ENCODE assay signal across 8 cellular contexts in genomic region chr11:693887-694562, GRCh38. TPM values are rescaled to one million over a fixed set of nuclear protein-coding genes. Genes with fewer than 3 reads are reported as not detected.
DNase-seq lines count a peak whose midpoint lies in the region; ATAC-seq and TF ChIP-seq lines count a peak whose summit lies in the region.

No MANE protein-coding gene starts in this region.

- H3K36me3 Mint-ChIP-seq in CD4-positive, alpha-beta memory T cell: peaks cover 0 to 16% of the 10 kb centered on the region in 2 donors
- H3K36me3 Mint-ChIP-seq in neural crest cell (ENCODE audit: low read depth): no peaks in the 10 kb centered on the region

- peaks cover 31% of the 10 kb centered on the region for H3F3A ChIP-seq in MM.1S (ENCODE audit: insufficient read depth, low read length)

- H3K9me3 Mint-ChIP-seq in CD4-positive, alpha-beta memory T cell: no peaks in the 10 kb centered on the region
- no peaks in the 10 kb centered on the region for H3K9me3 Mint-ChIP-seq in neural crest cell

- peaks cover 6% of the 10 kb centered on the region for H3K36me3 ChIP-seq in CD4-positive, alpha-beta memory T cell (ENCODE audit: insufficient read depth, low read length)
- H3K36me3 ChIP-seq in MM.1S (replicated peaks; ENCODE audit: insufficient read depth, low read length): no peaks in the 10 kb centered on the region
- no peaks in the 10 kb centered on the region for H3K36me3 ChIP-seq in breast epithelium

- H3K4me3 Mint-ChIP-seq in CD4-positive, alpha-beta memory T cell: peak overlapping the region; percentile 77 to 93 (median 84)
- H3K4me3 Mint-ChIP-seq in neural crest cell: peak overlapping the region; percentile 92

- peaks cover 33 to 59% (median 48%) of the 10 kb centered on the region in 4 donors for H3K4me1 Mint-ChIP-seq in CD4-positive, alpha-beta memory T cell
- H3K4me1 Mint-ChIP-seq in neural crest cell: peaks cover 44% of the 10 kb centered on the region

- CTCF ChIA-PET in CD4-positive, alpha-beta memory T cell (lab: Charles Lee; ENCODE audit: partially characterized antibody): interaction anchor here (0.8 to 5.4 kb wide), 3 partner anchors 28 to 139 kb away, joined by 3 to 50 read pairs (median 15); no protein-coding TSS in a partner anchor

- H3K79me2 ChIP-seq in MM.1S (ENCODE audit: low read length): peaks cover 69% of the 10 kb centered on the region

- peak overlapping the region; percentile 33 for H3K27ac ChIP-seq in CD4-positive, alpha-beta memory T cell (ENCODE audit: low read depth, low read length)
- peak overlapping the region; percentile 77; the same call in 1 of the 2 replicates for H3K27ac ChIP-seq in MM.1S (ENCODE audit: low read length)
- peak overlapping the region; percentile 100 for H3K27ac ChIP-seq in breast epithelium

- no peaks in the 10 kb centered on the region for H3K27me3 Mint-ChIP-seq in CD4-positive, alpha-beta memory T cell
- H3K27me3 Mint-ChIP-seq in neural crest cell (ENCODE audit: low read depth): no peaks in the 10 kb centered on the region

- peak overlapping the region; percentile 66 for H3K4me2 ChIP-seq in MM.1S (ENCODE audit: low read depth, low read length)

- TF ChIP-seq CTCF in MM.1S (IDR thresholded peaks at IDR 0.05; ENCODE audit: low read length) (no peak), breast epithelium (IDR thresholded peaks at IDR 0.05) (no peak), neural crest cell (conservative IDR thresholded peaks at IDR 0.05) (no peak), GM20000 (IDR thresholded peaks at IDR 0.05; ENCODE audit: extremely low read depth, missing control alignments) (no peak)

- DNase-seq in CD4-positive, alpha-beta memory T cell: peak in 1 of 5 donors; percentile 58
- peak; percentile 6 for DNase-seq in MM.1S
- no peak for DNase-seq in breast epithelium (ENCODE audit: low spot score in 2 of 2)
- no peak for DNase-seq in neural crest cell (ENCODE audit: low read depth, low spot score)
- no peak for DNase-seq in mucosa of gallbladder (ENCODE audit: low spot score)
- DNase-seq in GM20000 (ENCODE audit: low spot score): no peak

- no peaks in the 10 kb centered on the region for H4K20me1 ChIP-seq in MM.1S (ENCODE audit: insufficient read depth, low read length)

- H3K9me3 ChIP-seq in CD4-positive, alpha-beta memory T cell (ENCODE audit: control insufficient read depth in 1 of 2, low read length in 2 of 2): no peaks in the 10 kb centered on the region
- H3K9me3 ChIP-seq in MM.1S (replicated peaks; ENCODE audit: insufficient read depth, low read length) (no peaks in the 10 kb centered on the region), breast epithelium (no peaks in the 10 kb centered on the region)

- no peak for TF ChIP-seq POLR2A in breast epithelium (IDR thresholded peaks at IDR 0.05)

- POLR2A ChIA-PET in CD4-positive, alpha-beta memory T cell (lab: Charles Lee; ENCODE audit: partially characterized antibody): interaction anchor here (0.9 to 6.6 kb wide), 10 partner anchors 11 to 253 kb away, joined by 3 to 109 read pairs (median 4); partner anchors contain the start of genes ANO9, EPS8L2, IRF7 and PHRF1

- H3K4me3 ChIP-seq in CD4-positive, alpha-beta memory T cell (ENCODE audit: low read length in 2 of 2): no peak overlapping the region
- H3K4me3 ChIP-seq in MM.1S (ENCODE audit: low read length): peak overlapping the region; percentile 24; the same call in 1 of the 2 replicates
- peak overlapping the region; percentile 84 to 90 (median 89) for H3K4me3 ChIP-seq in breast epithelium

- intact Hi-C loops in CD4-positive, alpha-beta memory T cell (cut with micrococcal nuclease): loop anchor here (2.0 kb wide), 1 partner anchor 187 kb away; the partner anchor contains the start of gene RNH1
- intact Hi-C loops in breast epithelium (cut with DNase I; ENCODE audit: low total_unique reads): no loop called here

- no peak overlapping the region for H2AFZ ChIP-seq in MM.1S (ENCODE audit: low read length)

- H3K27ac Mint-ChIP-seq in CD4-positive, alpha-beta memory T cell: peak overlapping the region; percentile 94 to 100 (median 98)
- peak overlapping the region; percentile 78 for H3K27ac Mint-ChIP-seq in neural crest cell (ENCODE audit: unreplicated experiment)

- H3K9ac ChIP-seq in MM.1S (ENCODE audit: low read length): no peak overlapping the region

- H3K27me3 ChIP-seq in CD4-positive, alpha-beta memory T cell (ENCODE audit: insufficient read depth, low read length): no peaks in the 10 kb centered on the region
- H3K27me3 ChIP-seq in MM.1S (replicated peaks; ENCODE audit: insufficient read depth, low read length) (no peaks in the 10 kb centered on the region), breast epithelium (no peaks in the 10 kb centered on the region)

- ATAC-seq in HG03039 (IDR thresholded peaks at IDR 0.05; ENCODE audit: unreplicated experiment) (no peak), GM18520 (IDR thresholded peaks at IDR 0.05; ENCODE audit: unreplicated experiment) (no peak)

- no peaks in the 10 kb centered on the region for H3K9me2 ChIP-seq in MM.1S (replicated peaks; ENCODE audit: insufficient read depth, low read length)

- H3K4me1 ChIP-seq in CD4-positive, alpha-beta memory T cell (ENCODE audit: insufficient read depth, low read length): peaks cover 61% of the 10 kb centered on the region
- H3K4me1 ChIP-seq in MM.1S (ENCODE audit: low read length) (peaks cover 25% of the 10 kb centered on the region), breast epithelium (peaks cover 13 to 30% of the 10 kb centered on the region in 2 donors)

RNA-seq across cellular contexts. Expression of gene DEAF1, which starts 1.0 kb away (rescaled TPM):
- total RNA-seq in CD4-positive, alpha-beta memory T cell: 10 to 100 TPM; 41.3 to 44.3 TPM
- 10 to 100 TPM; 34.5 to 50.8 TPM for polyA plus RNA-seq in CD4-positive, alpha-beta memory T cell
- total RNA-seq in breast epithelium (10 to 100 TPM; 25.3 to 42.6 (median 39.8) TPM), neural crest cell (60.9 and 67.0 TPM in 2 replicates), mucosa of gallbladder (45.0 TPM)

RNA-seq across cellular contexts. Expression of gene TMEM80, which starts 1.6 kb away (rescaled TPM):
- 10 to 100 TPM; 44.7 to 47.3 TPM for total RNA-seq in CD4-positive, alpha-beta memory T cell
- polyA plus RNA-seq in CD4-positive, alpha-beta memory T cell: 10 to 100 TPM; 27.0 to 32.6 TPM
- 10 to 100 TPM; 25.9 to 51.8 (median 29.1) TPM for total RNA-seq in breast epithelium
- 19.9 and 26.8 TPM in 2 replicates for total RNA-seq in neural crest cell
- 52.0 TPM for total RNA-seq in mucosa of gallbladder

RNA-seq across cellular contexts. Expression of gene EPS8L2, which starts 12.0 kb away (rescaled TPM):
- total RNA-seq in CD4-positive, alpha-beta memory T cell: 10 to 100 TPM; 17.4 to 17.8 TPM
- 10 to 100 TPM; 15.4 to 19.5 TPM for polyA plus RNA-seq in CD4-positive, alpha-beta memory T cell
- total RNA-seq in breast epithelium: 100 to 1,000 TPM in 2 of 3 donors, 1 to 10 TPM in 1; 6.1 to 151 (median 115) TPM
- total RNA-seq in neural crest cell: 2.6 and 3.9 TPM in 2 replicates
- total RNA-seq in mucosa of gallbladder: 228 TPM

RNA-seq across cellular contexts. Expression of gene TALDO1, which starts 53.2 kb away (rescaled TPM):
- 10 to 100 TPM; 80.4 to 90.5 TPM for total RNA-seq in CD4-positive, alpha-beta memory T cell
- polyA plus RNA-seq in CD4-positive, alpha-beta memory T cell: 100 to 1,000 TPM; 174 to 244 TPM
- 100 to 1,000 TPM; 137 to 239 (median 141) TPM for total RNA-seq in breast epithelium
- 154 and 163 TPM in 2 replicates for total RNA-seq in neural crest cell
- total RNA-seq in mucosa of gallbladder: 176 TPM

RNA-seq across cellular contexts. Expression of gene DRD4, which starts 57.0 kb away (rescaled TPM):
- 1 to 10 TPM in 1 of 2 experiments, under 1 TPM in 1; 0.64 to 1.0 TPM for total RNA-seq in CD4-positive, alpha-beta memory T cell
- not detected for polyA plus RNA-seq in CD4-positive, alpha-beta memory T cell
- total RNA-seq in breast epithelium (under 1 TPM in 1 of 3 donors, not detected in 2; 0.29 TPM), neural crest cell (0.30 and 0.63 TPM in 2 replicates), mucosa of gallbladder (2.6 TPM)

Comparison
In these comparisons a context has a peak if more than half of its experiments do, and no peak if none do; other contexts are left out.
1. H3K27ac ChIP-seq: peak in every context shown above with its lines; median percentile 100 in breast epithelium; 77 in MM.1S; 33 in CD4-positive, alpha-beta memory T cell.
2. H3K4me3 ChIP-seq: peak in MM.1S (single experiment) and breast epithelium (3 of 3); none in CD4-positive, alpha-beta memory T cell (0 of 2).